In genomic region chr17:2852729-2853110, GRCh38 we compare ENCODE assay signal across 11 cellular contexts. TPM values are rescaled to one million over a fixed set of nuclear protein-coding genes. Genes with fewer than 3 reads are reported as not detected.
DNase-seq lines count a peak whose midpoint lies in the region; ATAC-seq and TF ChIP-seq lines count a peak whose summit lies in the region.
"Had no signal": no experiment of that assay in that cellular context is flagged by ENCODE, and none has a peak within 500 bp of the region (broad histone marks: within the 10 kb centered on the region; RNA-seq: fewer than 3 reads in every experiment).

No MANE protein-coding gene starts in this region.

- H3K4me1 Mint-ChIP-seq in natural killer cell, result peaks cover 61 to 79% of the 10 kb centered on the region in 2 donors

- intact Hi-C loops in natural killer cell (cut with micrococcal nuclease) (loop anchor here (10.0 kb wide), 1 partner anchor 52 kb away; no protein-coding TSS in a partner anchor), adrenal gland (cut with DNase I) (loop anchor here in 1 of 2 donors (5.0 kb wide), 1 partner anchor 160 kb away; no protein-coding TSS in a partner anchor), posterior cingulate gyrus (cut with DNase I) (no loop called here)

- H3K27ac Mint-ChIP-seq in natural killer cell, result peak overlapping the region in 1 of 2 donors; percentile 81

- peak in 1 of 3 donors; percentile 16 for ATAC-seq in natural killer cell

- H3K4me1 ChIP-seq in ACC112 (ENCODE audit: control insufficient read depth, insufficient read depth, low read length, unreplicated experiment) (no peaks in the 10 kb centered on the region), adrenal gland (replicated peaks in 1 of 2) (peaks cover 9 to 14% of the 10 kb centered on the region in 2 donors)

- TF ChIP-seq POLR2A in adrenal gland (IDR thresholded peaks at IDR 0.05), result no peak

- no peak for DNase-seq in Jurkat, Clone E6-1 (ENCODE audit: low read depth, low spot score)
- no peak for DNase-seq in epithelial cell of proximal tubule (ENCODE audit: low read depth)
- no peak for DNase-seq in natural killer cell
- no peak for DNase-seq in stimulated activated CD4-positive, alpha-beta T cell treated with anti-CD3 and anti-CD28 coated beads, Interleukin-2, amount 100 ng/mL, for 48 hours
- DNase-seq in adrenal gland, result no peak
- DNase-seq in SW480 (ENCODE audit: low spot score), result no peak
- no peak for DNase-seq in posterior cingulate gyrus
- DNase-seq: DMS79, erythroblast, NCI-H1092 had no signal

- H3K27ac ChIP-seq in ACC112 (ENCODE audit: low read depth, low read length), result no peak overlapping the region
- H3K27ac ChIP-seq in adrenal gland, result peak overlapping the region in 2 of 5 donors; percentile 29 to 57

- TF ChIP-seq CTCF in epithelial cell of proximal tubule (conservative IDR thresholded peaks at IDR 0.05; ENCODE audit: low read depth, low read length) (no peak), natural killer cell (IDR thresholded peaks at IDR 0.05) (no peak), adrenal gland (IDR thresholded peaks at IDR 0.05) (no peak)

- H2AFZ ChIP-seq in ACC112 (ENCODE audit: low read length, unreplicated experiment), result peak overlapping the region; percentile 81

- H3K27me3 Mint-ChIP-seq in natural killer cell (ENCODE audit: low read depth in 2 of 2), result no peaks in the 10 kb centered on the region

- no peaks in the 10 kb centered on the region for H3K27me3 ChIP-seq in ACC112 (ENCODE audit: insufficient read depth, low read length)
- H3K27me3 ChIP-seq in adrenal gland, result peaks cover 40% of the 10 kb centered on the region

- no peaks in the 10 kb centered on the region for H3K9me3 ChIP-seq in adrenal gland (replicated peaks in 1 of 3)

- no peaks in the 10 kb centered on the region for H3K9me3 Mint-ChIP-seq in natural killer cell

- H3K36me3 ChIP-seq in ACC112 (ENCODE audit: insufficient read depth, low read length) (no peaks in the 10 kb centered on the region), adrenal gland (replicated peaks in 1 of 2) (no peaks in the 10 kb centered on the region)

- H3K79me2 ChIP-seq in ACC112 (ENCODE audit: control insufficient read depth, insufficient read depth, low read length, unreplicated experiment), result no peaks in the 10 kb centered on the region

- H3K36me3 Mint-ChIP-seq in natural killer cell, result no peaks in the 10 kb centered on the region

- H3K4me3 ChIP-seq in ACC112 (ENCODE audit: low read depth, low read length) (peak overlapping the region; percentile 90), epithelial cell of proximal tubule (ENCODE audit: low read depth, low read length) (peak overlapping the region; percentile 65), adrenal gland (peak overlapping the region in 2 of 4 donors; percentile 40 to 73)
- peak overlapping the region; percentile 48; the same call in 1 of the 2 replicates for H3K4me3 ChIP-seq in Jurkat, Clone E6-1 (ENCODE audit: low read length)

- peak overlapping the region; percentile 77 for H3K4me3 Mint-ChIP-seq in natural killer cell

- 47 to 69% (median 52%) methylated on average over 7 to 36 of the region's 36 CpGs for WGBS in adrenal gland, 4 donors

RNA-seq across cellular contexts. Expression of gene RAP1GAP2, which starts 56.5 kb away (rescaled TPM):
- 8.0 TPM for polyA plus RNA-seq in Jurkat, Clone E6-1 (2012; ENCODE audit: insufficient read depth, insufficient read length)
- total RNA-seq in epithelial cell of proximal tubule (24.3 and 30.4 TPM in 2 replicates), natural killer cell (100 to 1,000 TPM; 274 to 418 (median 390) TPM), adrenal gland (10 to 100 TPM in 1 of 8 donors, 1 to 10 TPM in 7; 4.9 to 20.4 (median 6.9) TPM)
- 10 to 100 TPM in 2 of 3 donors, 1 to 10 TPM in 1; 5.4 to 15.5 (median 15.1) TPM for polyA plus RNA-seq in adrenal gland
